ENCODE assay signal across 8 cellular contexts in the genomic region with DNA sequence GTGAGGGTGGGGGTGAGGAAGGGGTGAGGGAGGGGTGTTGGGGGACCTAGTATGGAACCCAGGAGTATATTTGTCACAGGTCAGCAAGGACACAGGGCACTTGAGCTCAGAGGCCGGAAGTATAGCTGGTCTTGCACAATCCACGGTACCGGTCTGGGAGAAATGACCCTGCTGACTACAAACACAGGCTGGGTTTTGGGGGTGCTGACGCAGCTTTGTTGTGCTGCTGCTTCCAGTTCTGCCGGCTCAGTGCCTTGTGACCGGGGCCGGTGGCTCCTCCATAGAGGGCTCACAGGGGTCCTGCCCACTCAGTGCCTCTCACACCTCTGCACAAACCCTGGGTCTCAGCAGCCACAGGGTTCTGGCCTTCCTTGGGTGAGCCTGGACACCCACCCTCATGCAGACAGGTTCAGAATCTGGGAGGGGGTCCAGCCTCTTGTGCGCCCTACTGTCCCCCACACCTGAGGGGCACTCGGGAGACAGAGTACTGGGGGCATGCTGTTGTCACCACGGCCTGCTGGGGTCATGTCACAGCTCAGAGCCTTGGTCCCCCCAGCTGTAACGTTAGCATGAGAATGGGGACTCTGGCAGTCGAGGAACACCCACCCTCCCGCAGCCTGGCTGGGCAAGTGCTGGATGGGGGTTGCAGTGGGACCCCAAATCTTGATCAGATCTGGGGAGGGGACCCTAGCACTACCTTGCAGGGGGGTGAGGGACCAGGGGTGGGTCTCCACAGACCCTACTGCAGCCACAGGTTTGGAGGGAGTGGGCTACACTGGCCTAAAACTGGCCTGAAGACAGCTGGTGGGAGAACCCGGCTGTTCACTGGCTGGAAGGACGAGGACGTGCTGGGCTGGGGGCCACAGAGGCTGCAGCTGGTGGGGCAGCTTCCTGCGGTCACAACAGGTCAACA. TPM values are rescaled to one million over a fixed set of nuclear protein-coding genes. Genes with fewer than 3 reads are reported as not detected.
DNase-seq lines count a peak whose midpoint lies in the region; ATAC-seq, FAIRE-seq and TF ChIP-seq lines count a peak whose summit lies in the region.
"Had no signal": no experiment of that assay in that cellular context is flagged by ENCODE, and none has a peak within 500 bp of the region (broad histone marks: within the 10 kb centered on the region; RNA-seq: fewer than 3 reads in every experiment).

No MANE protein-coding gene starts in this region.

- peak overlapping the region in 1 of 2 donors; percentile 65 for H3K27ac Mint-ChIP-seq in stimulated activated naive CD8-positive, alpha-beta T cell treated with anti-CD3 and anti-CD28 coated beads, Interleukin-15, amount 100 ng/mL, for 72 hours

- TF ChIP-seq CTCF in bronchial epithelial cell (IDR thresholded peaks at IDR 0.05; ENCODE audit: insufficient read depth, low read length, severe bottlenecking) (no peak), liver (IDR thresholded peaks at IDR 0.05; ENCODE audit: low read depth, low read length, missing input control) (no peak), tibial nerve (IDR thresholded peaks at IDR 0.05) (no peak)

- no peaks in the 10 kb centered on the region for H3K9me3 Mint-ChIP-seq in stimulated activated naive CD8-positive, alpha-beta T cell treated with anti-CD3 and anti-CD28 coated beads, Interleukin-15, amount 100 ng/mL, for 72 hours

- no peaks in the 10 kb centered on the region for H3K27me3 Mint-ChIP-seq in stimulated activated naive CD8-positive, alpha-beta T cell treated with anti-CD3 and anti-CD28 coated beads, Interleukin-15, amount 100 ng/mL, for 72 hours

- H3K9ac ChIP-seq in liver (ENCODE audit: low read depth in 1 of 2, low read length in 2 of 2), result no peak overlapping the region

- TF ChIP-seq RAD21 in liver (IDR thresholded peaks at IDR 0.05), result peak in 1 of 2 donors; percentile 23

- 53% methylated on average over 17 of the region's 17 CpGs for WGBS in liver
- 47 to 55% methylated on average over 15 to 17 of the region's 17 CpGs for WGBS in tibial nerve, 2 donors

- no peak for TF ChIP-seq POLR2A in tibial nerve (IDR thresholded peaks at IDR 0.05)

- H3K4me3 Mint-ChIP-seq in stimulated activated naive CD8-positive, alpha-beta T cell treated with anti-CD3 and anti-CD28 coated beads, Interleukin-15, amount 100 ng/mL, for 72 hours, result no peak overlapping the region

- H3K27me3 ChIP-seq in bronchial epithelial cell (ENCODE audit: control insufficient read depth, insufficient read depth, low read length), result no peaks in the 10 kb centered on the region
- no peaks in the 10 kb centered on the region for H3K27me3 ChIP-seq in liver (ENCODE audit: control insufficient read depth in 4 of 4, insufficient read depth in 4 of 4, low read length in 3 of 4)
- no peaks in the 10 kb centered on the region for H3K27me3 ChIP-seq in tibial nerve

- H3K4me1 ChIP-seq in liver (ENCODE audit: control insufficient read depth in 4 of 4, insufficient read depth in 4 of 4, low read length in 3 of 4), result peaks cover 0 to 18% (median 16%) of the 10 kb centered on the region in 4 donors
- peaks cover 0 to 33% (median 26%) of the 10 kb centered on the region in 4 donors for H3K4me1 ChIP-seq in tibial nerve

- H3K4me3 ChIP-seq in bronchial epithelial cell (ENCODE audit: low read depth, low read length) (no peak overlapping the region), liver (ENCODE audit: low read depth in 1 of 3, low read length in 3 of 3) (no peak overlapping the region), tibial nerve (no peak overlapping the region)

- H3K4me1 Mint-ChIP-seq in stimulated activated naive CD8-positive, alpha-beta T cell treated with anti-CD3 and anti-CD28 coated beads, Interleukin-15, amount 100 ng/mL, for 72 hours, result peaks cover 48% of the 10 kb centered on the region

- ATAC-seq in stimulated activated naive CD8-positive, alpha-beta T cell treated with anti-CD3 and anti-CD28 coated beads, Interleukin-15, amount 100 ng/mL, for 72 hours, result no peak
- ATAC-seq in GM21360 (IDR thresholded peaks at IDR 0.05; ENCODE audit: unreplicated experiment) (no peak), HG02571 (IDR thresholded peaks at IDR 0.05; ENCODE audit: unreplicated experiment) (no peak)

- H3K36me3 ChIP-seq in bronchial epithelial cell (ENCODE audit: control insufficient read depth, insufficient read depth, low read length) (peaks cover 4% of the 10 kb centered on the region), liver (ENCODE audit: control insufficient read depth in 4 of 4, insufficient read depth in 3 of 4, low read depth in 1 of 4, low read length in 3 of 4) (no peaks in the 10 kb centered on the region), tibial nerve (peaks cover 0 to 44% (median 5%) of the 10 kb centered on the region in 3 donors)

- peak; percentile 37 to 84 for TF ChIP-seq EP300 in tibial nerve (IDR thresholded peaks at IDR 0.05)

- DNase-seq in LHCN-M2 (ENCODE audit: low read depth), result peak; percentile 58
- peak; percentile 47 for DNase-seq in bronchial epithelial cell (ENCODE audit: low read depth)
- peak in 1 of 2 donors; percentile 70 for DNase-seq in tibial nerve (ENCODE audit: low spot score in 2 of 2)
- no peak for DNase-seq in stimulated activated naive CD8-positive, alpha-beta T cell treated with anti-CD3 and anti-CD28 coated beads, Interleukin-15, amount 100 ng/mL, for 72 hours

- H3K27ac ChIP-seq in liver (ENCODE audit: low read depth in 1 of 2, low read length in 2 of 2), result peak overlapping the region; percentile 74 to 75
- H3K27ac ChIP-seq in tibial nerve, result peak overlapping the region in 3 of 4 donors; percentile 55 to 85 (median 83)

- peak; percentile 81 for FAIRE-seq in bronchial epithelial cell (lab: Jason Lieb, UNC)
- FAIRE-seq: frontal cortex had no signal

- H3K9me3 ChIP-seq in liver (ENCODE audit: control insufficient read depth in 4 of 4, low read length in 3 of 4) (no peaks in the 10 kb centered on the region), tibial nerve (no peaks in the 10 kb centered on the region)

TF ChIP-seq in liver, 16 proteins besides CTCF, POLR2A, EP300 and RAD21 (continues in another document):
- TF ChIP-seq YY1 (IDR thresholded peaks at IDR 0.05) (peak; percentile 33), SP1 (IDR thresholded peaks at IDR 0.05) (peak; percentile 60), HNF4G (IDR thresholded peaks at IDR 0.05) (no peak), TAF1 (conservative IDR thresholded peaks at IDR 0.05) (no peak), RXRA (IDR thresholded peaks at IDR 0.05) (peak; percentile 92 to 94), EGR1 (IDR thresholded peaks at IDR 0.05; ENCODE audit: low read depth in 2 of 2) (no peak)
- TF ChIP-seq, protein P1, sequence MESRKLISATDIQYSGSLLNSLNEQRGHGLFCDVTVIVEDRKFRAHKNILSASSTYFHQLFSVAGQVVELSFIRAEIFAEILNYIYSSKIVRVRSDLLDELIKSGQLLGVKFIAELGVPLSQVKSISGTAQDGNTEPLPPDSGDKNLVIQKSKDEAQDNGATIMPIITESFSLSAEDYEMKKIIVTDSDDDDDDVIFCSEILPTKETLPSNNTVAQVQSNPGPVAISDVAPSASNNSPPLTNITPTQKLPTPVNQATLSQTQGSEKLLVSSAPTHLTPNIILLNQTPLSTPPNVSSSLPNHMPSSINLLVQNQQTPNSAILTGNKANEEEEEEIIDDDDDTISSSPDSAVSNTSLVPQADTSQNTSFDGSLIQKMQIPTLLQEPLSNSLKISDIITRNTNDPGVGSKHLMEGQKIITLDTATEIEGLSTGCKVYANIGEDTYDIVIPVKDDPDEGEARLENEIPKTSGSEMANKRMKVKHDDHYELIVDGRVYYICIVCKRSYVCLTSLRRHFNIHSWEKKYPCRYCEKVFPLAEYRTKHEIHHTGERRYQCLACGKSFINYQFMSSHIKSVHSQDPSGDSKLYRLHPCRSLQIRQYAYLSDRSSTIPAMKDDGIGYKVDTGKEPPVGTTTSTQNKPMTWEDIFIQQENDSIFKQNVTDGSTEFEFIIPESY (IDR thresholded peaks at IDR 0.05), result no peak
- TF ChIP-seq, protein P2, sequence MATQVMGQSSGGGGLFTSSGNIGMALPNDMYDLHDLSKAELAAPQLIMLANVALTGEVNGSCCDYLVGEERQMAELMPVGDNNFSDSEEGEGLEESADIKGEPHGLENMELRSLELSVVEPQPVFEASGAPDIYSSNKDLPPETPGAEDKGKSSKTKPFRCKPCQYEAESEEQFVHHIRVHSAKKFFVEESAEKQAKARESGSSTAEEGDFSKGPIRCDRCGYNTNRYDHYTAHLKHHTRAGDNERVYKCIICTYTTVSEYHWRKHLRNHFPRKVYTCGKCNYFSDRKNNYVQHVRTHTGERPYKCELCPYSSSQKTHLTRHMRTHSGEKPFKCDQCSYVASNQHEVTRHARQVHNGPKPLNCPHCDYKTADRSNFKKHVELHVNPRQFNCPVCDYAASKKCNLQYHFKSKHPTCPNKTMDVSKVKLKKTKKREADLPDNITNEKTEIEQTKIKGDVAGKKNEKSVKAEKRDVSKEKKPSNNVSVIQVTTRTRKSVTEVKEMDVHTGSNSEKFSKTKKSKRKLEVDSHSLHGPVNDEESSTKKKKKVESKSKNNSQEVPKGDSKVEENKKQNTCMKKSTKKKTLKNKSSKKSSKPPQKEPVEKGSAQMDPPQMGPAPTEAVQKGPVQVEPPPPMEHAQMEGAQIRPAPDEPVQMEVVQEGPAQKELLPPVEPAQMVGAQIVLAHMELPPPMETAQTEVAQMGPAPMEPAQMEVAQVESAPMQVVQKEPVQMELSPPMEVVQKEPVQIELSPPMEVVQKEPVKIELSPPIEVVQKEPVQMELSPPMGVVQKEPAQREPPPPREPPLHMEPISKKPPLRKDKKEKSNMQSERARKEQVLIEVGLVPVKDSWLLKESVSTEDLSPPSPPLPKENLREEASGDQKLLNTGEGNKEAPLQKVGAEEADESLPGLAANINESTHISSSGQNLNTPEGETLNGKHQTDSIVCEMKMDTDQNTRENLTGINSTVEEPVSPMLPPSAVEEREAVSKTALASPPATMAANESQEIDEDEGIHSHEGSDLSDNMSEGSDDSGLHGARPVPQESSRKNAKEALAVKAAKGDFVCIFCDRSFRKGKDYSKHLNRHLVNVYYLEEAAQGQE (IDR thresholded peaks at IDR 0.05), result peak; percentile 24

RNA-seq across cellular contexts. Expression of a gene that starts 17.7 kb away (rescaled TPM):
- total RNA-seq in LHCN-M2 (2014; rRNA removed) (18.5 TPM in 2 replicates), bronchial epithelial cell (13.4 and 15.9 TPM in 2 replicates), liver (10 to 100 TPM; 31.2 to 40.0 TPM), tibial nerve (10 to 100 TPM; 48.2 to 98.8 (median 72.9) TPM)
- 14.2 TPM for polyA plus RNA-seq in LHCN-M2 (2012)
- 10 to 100 TPM; 70.4 to 72.1 TPM for polyA plus RNA-seq in liver

RNA-seq across cellular contexts. Expression of a gene that starts 20.3 kb away (rescaled TPM):
- total RNA-seq in LHCN-M2 (2014; rRNA removed), result 71.8 and 84.8 TPM in 2 replicates
- polyA plus RNA-seq in LHCN-M2 (2012), result 44.4 TPM
- 43.4 and 47.9 TPM in 2 replicates for total RNA-seq in bronchial epithelial cell
- total RNA-seq in liver, result 10 to 100 TPM; 13.0 to 15.5 TPM
- 10 to 100 TPM; 17.2 to 18.2 TPM for polyA plus RNA-seq in liver
- total RNA-seq in tibial nerve, result 10 to 100 TPM; 53.4 to 93.6 (median 60.7) TPM

RNA-seq across cellular contexts. Expression of a gene that starts 57.8 kb away (rescaled TPM):
- total RNA-seq in LHCN-M2 (2014; rRNA removed), result not detected in 2 replicates
- not detected for polyA plus RNA-seq in LHCN-M2 (2012)
- total RNA-seq in bronchial epithelial cell, result 0.26 TPM in 1 of 2 replicates, not detected in the other
- total RNA-seq in liver, result 1 to 10 TPM; 4.1 to 9.7 TPM
- polyA plus RNA-seq in liver, result 10 to 100 TPM; 13.9 to 19.2 TPM
- 1 to 10 TPM in 3 of 4 donors, not detected in 1; 3.0 to 4.2 (median 3.7) TPM for total RNA-seq in tibial nerve

Comparison
In these comparisons a context has a peak if more than half of its experiments do, and no peak if none do; other contexts are left out.
1. DNase-seq: peak in LHCN-M2 (single experiment) and bronchial epithelial cell (single experiment); none in stimulated activated naive CD8-positive, alpha-beta T cell treated with anti-CD3 and anti-CD28 coated beads, Interleukin-15, amount 100 ng/mL, for 72 hours (0 of 2).